ENCODE assay signal across 8 cellular contexts in genomic region chr17:80791758-80792284, GRCh38.
A peak's percentile ranks its signal among the peaks of the same experiment; 100 is the strongest.
DNase-seq lines count a peak whose midpoint lies in the region; ATAC-seq and TF ChIP-seq lines count a peak whose summit lies in the region.

No MANE protein-coding gene starts in this region.

- H3K36me3 ChIP-seq in HEK293 (ENCODE audit: control insufficient read depth in 2 of 2, insufficient read depth in 1 of 2, low read length in 2 of 2) = peaks cover 0 to 12% of the 10 kb centered on the region in 2 experiments; a peak in 1 of 3 replicates
- no peaks in the 10 kb centered on the region for H3K36me3 ChIP-seq in effector memory CD4-positive, alpha-beta T cell (ENCODE audit: control insufficient read depth, insufficient read depth, low read length)

- H3K4me1 ChIP-seq in HEK293 (ENCODE audit: control insufficient read depth, insufficient read depth, low read length) = peaks cover 19% of the 10 kb centered on the region
- peaks cover 45% of the 10 kb centered on the region for H3K4me1 ChIP-seq in effector memory CD4-positive, alpha-beta T cell (ENCODE audit: control insufficient read depth, insufficient read depth, low read length, poor library complexity, severe bottlenecking)

- CTCF ChIA-PET in HEK293 (lab: Yijun Ruan, JAX) = interaction anchor here (0.6 to 1.2 kb wide), 2 partner anchors 90 to 110 kb away, joined by 3 read pairs; no protein-coding TSS in a partner anchor

- DNase-seq in activated CD4-positive, alpha-beta T cell treated with anti-CD3 and anti-CD28 coated beads for 4 hours = peak; percentile 50 to 54
- peak in 1 of 3 donors; percentile 34 for DNase-seq in effector memory CD4-positive, alpha-beta T cell
- DNase-seq in occipital lobe (lab: John Stamatoyannopoulos, UW) (peak; percentile 67), NCI-H146 (lab: John Stamatoyannopoulos, UW) (no peak), NCI-H69 (lab: John Stamatoyannopoulos, UW) (no peak)

- no peak overlapping the region for H3K4me3 ChIP-seq in HEK293 (ENCODE audit: low read depth, low read length)
- H3K4me3 ChIP-seq in effector memory CD4-positive, alpha-beta T cell (ENCODE audit: insufficient read depth, low read depth, low read length, poor library complexity, severe bottlenecking) = peak overlapping the region; percentile 5

- H3K27ac ChIP-seq in HEK293 (ENCODE audit: extremely low read depth, low read depth, low read length) = no peak overlapping the region
- peak overlapping the region; percentile 67 for H3K27ac ChIP-seq in effector memory CD4-positive, alpha-beta T cell (ENCODE audit: insufficient read depth, low read length, poor library complexity, severe bottlenecking)

- POLR2A ChIA-PET in HEK293 (lab: Yijun Ruan, JAX) = no interaction called here

- no peaks in the 10 kb centered on the region for H3K9me3 ChIP-seq in HEK293 (ENCODE audit: control insufficient read depth, insufficient read depth, low read depth, low read length)
- no peaks in the 10 kb centered on the region for H3K9me3 ChIP-seq in effector memory CD4-positive, alpha-beta T cell (ENCODE audit: control insufficient read depth, low read length)

- ATAC-seq in HG02588 (IDR thresholded peaks at IDR 0.05; ENCODE audit: unreplicated experiment) = no peak
- no peak for ATAC-seq in HG03108 (IDR thresholded peaks at IDR 0.05; ENCODE audit: unreplicated experiment)

- TF ChIP-seq CTCF in HEK293 (tag by site-specific recombination; IDR thresholded peaks at IDR 0.05) = no peak

- no peaks in the 10 kb centered on the region for H3K27me3 ChIP-seq in effector memory CD4-positive, alpha-beta T cell (replicated peaks; ENCODE audit: control insufficient read depth, insufficient read depth, low read length, poor library complexity, severe bottlenecking)

TF ChIP-seq in HEK293, 187 proteins besides CTCF, POLR2A, EP300 and RAD21 (continues in another document):
- no peak for TF ChIP-seq ZNF626 (tag by site-specific recombination; IDR thresholded peaks at IDR 0.05)
- TF ChIP-seq ZNF37A (tag by site-specific recombination; IDR thresholded peaks at IDR 0.05) = no peak
- no peak for TF ChIP-seq ZSCAN5A (tag by site-specific recombination; IDR thresholded peaks at IDR 0.05)
- TF ChIP-seq ZNF521 (tag by site-specific recombination; IDR thresholded peaks at IDR 0.05) = no peak
- TF ChIP-seq ZNF426 (tag by site-specific recombination; IDR thresholded peaks at IDR 0.05) = no peak
- TF ChIP-seq, protein P1, sequence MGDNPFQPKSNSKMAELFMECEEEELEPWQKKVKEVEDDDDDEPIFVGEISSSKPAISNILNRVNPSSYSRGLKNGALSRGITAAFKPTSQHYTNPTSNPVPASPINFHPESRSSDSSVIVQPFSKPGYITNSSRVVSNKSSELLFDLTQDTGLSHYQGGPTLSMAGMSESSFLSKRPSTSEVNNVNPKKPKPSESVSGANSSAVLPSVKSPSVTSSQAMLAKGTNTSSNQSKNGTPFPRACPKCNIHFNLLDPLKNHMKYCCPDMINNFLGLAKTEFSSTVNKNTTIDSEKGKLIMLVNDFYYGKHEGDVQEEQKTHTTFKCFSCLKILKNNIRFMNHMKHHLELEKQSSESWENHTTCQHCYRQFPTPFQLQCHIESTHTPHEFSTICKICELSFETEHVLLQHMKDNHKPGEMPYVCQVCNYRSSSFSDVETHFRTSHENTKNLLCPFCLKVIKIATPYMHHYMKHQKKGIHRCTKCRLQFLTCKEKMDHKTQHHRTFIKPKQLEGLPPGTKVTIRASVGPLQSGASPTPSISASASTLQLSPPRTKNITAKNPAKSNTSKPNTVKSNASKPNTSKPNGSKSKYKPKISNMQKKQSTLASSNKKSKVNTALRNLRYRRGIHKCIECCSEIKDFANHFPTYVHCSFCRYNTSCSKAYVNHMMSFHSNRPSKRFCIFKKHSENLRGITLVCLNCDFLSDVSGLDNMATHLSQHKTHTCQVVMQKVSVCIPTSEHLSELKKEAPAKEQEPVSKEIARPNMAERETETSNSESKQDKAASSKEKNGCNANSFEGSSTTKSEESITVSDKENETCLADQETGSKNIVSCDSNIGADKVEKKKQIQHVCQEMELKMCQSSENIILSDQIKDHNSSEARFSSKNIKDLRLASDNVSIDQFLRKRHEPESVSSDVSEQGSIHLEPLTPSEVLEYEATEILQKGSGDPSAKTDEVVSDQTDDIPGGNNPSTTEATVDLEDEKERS (tag by site-specific recombination; IDR thresholded peaks at IDR 0.05) = 0 out of 2 replicates have a peak, but pooled peaks have one; percentile 57
- no peak for TF ChIP-seq ZNF560 (tag by site-specific recombination; IDR thresholded peaks at IDR 0.05; ENCODE audit: borderline replicate concordance)
- TF ChIP-seq ZNF792 (tag by site-specific recombination; IDR thresholded peaks at IDR 0.05) = no peak
- 0 out of 2 replicates have a peak, but pooled peaks have one; percentile 28 for TF ChIP-seq ZNF501 (tag by site-specific recombination; IDR thresholded peaks at IDR 0.05)
- TF ChIP-seq ZNF548 (tag by site-specific recombination; IDR thresholded peaks at IDR 0.05) = no peak
- TF ChIP-seq ZNF660 (tag by site-specific recombination; IDR thresholded peaks at IDR 0.05) = 0 out of 2 replicates have a peak, but pooled peaks have one; percentile 57
- no peak for TF ChIP-seq ZNF571 (tag by site-specific recombination; IDR thresholded peaks at IDR 0.05)
- TF ChIP-seq ZNF311 (tag by site-specific recombination; IDR thresholded peaks at IDR 0.05; ENCODE audit: borderline replicate concordance) = no peak
- TF ChIP-seq, protein P2, sequence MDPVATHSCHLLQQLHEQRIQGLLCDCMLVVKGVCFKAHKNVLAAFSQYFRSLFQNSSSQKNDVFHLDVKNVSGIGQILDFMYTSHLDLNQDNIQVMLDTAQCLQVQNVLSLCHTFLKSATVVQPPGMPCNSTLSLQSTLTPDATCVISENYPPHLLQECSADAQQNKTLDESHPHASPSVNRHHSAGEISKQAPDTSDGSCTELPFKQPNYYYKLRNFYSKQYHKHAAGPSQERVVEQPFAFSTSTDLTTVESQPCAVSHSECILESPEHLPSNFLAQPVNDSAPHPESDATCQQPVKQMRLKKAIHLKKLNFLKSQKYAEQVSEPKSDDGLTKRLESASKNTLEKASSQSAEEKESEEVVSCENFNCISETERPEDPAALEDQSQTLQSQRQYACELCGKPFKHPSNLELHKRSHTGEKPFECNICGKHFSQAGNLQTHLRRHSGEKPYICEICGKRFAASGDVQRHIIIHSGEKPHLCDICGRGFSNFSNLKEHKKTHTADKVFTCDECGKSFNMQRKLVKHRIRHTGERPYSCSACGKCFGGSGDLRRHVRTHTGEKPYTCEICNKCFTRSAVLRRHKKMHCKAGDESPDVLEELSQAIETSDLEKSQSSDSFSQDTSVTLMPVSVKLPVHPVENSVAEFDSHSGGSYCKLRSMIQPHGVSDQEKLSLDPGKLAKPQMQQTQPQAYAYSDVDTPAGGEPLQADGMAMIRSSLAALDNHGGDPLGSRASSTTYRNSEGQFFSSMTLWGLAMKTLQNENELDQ (tag by site-specific recombination; IDR thresholded peaks at IDR 0.05; ENCODE audit: low read depth) = no peak
- TF ChIP-seq ZNF837 (tag by site-specific recombination; IDR thresholded peaks at IDR 0.05) = no peak
- no peak for TF ChIP-seq ZNF24 (tag by site-specific recombination; IDR thresholded peaks at IDR 0.05)
- no peak for TF ChIP-seq ZNF704 (tag by site-specific recombination; IDR thresholded peaks at IDR 0.05)
- TF ChIP-seq ZNF223 (tag by site-specific recombination; IDR thresholded peaks at IDR 0.05) = no peak
- TF ChIP-seq PRDM1 (tag by site-specific recombination; IDR thresholded peaks at IDR 0.05) = peak; percentile 46; the same call in 1 of the 2 replicates
- TF ChIP-seq, protein P3, sequence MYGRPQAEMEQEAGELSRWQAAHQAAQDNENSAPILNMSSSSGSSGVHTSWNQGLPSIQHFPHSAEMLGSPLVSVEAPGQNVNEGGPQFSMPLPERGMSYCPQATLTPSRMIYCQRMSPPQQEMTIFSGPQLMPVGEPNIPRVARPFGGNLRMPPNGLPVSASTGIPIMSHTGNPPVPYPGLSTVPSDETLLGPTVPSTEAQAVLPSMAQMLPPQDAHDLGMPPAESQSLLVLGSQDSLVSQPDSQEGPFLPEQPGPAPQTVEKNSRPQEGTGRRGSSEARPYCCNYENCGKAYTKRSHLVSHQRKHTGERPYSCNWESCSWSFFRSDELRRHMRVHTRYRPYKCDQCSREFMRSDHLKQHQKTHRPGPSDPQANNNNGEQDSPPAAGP (tag by site-specific recombination; IDR thresholded peaks at IDR 0.05) = 0 out of 2 replicates have a peak, but pooled peaks have one; percentile 45

Comparison
In these comparisons a context has a peak if more than half of its experiments do, and no peak if none do; other contexts are left out.
1. DNase-seq: peak in activated CD4-positive, alpha-beta T cell treated with anti-CD3 and anti-CD28 coated beads for 4 hours (2 of 2) and occipital lobe (single experiment); none in NCI-H146 (single experiment) and NCI-H69 (single experiment).